In genomic region chr13:98142427-98143156, GRCh38 we compare ENCODE assay signal across 8 cellular contexts. TPM values are rescaled to one million over a fixed set of nuclear protein-coding genes. Genes with fewer than 3 reads are reported as not detected.
DNase-seq lines count a peak whose midpoint lies in the region; ATAC-seq and TF ChIP-seq lines count a peak whose summit lies in the region.

FARP1 (plus strand) TSS chr13:98143094; CDS start chr13:98213243, 70,149 bp downstream.

- no peaks in the 10 kb centered on the region for H3K36me3 Mint-ChIP-seq in activated CD8-positive, alpha-beta T cell treated with anti-CD3 and anti-CD28 coated beads, Interleukin-2, amount 10 ng/mL, durations not matched to agents 7 days and 5 days (ENCODE audit: low read depth)

- peaks cover 59% of the 10 kb centered on the region for H3K27me3 Mint-ChIP-seq in activated CD8-positive, alpha-beta T cell treated with anti-CD3 and anti-CD28 coated beads, Interleukin-2, amount 10 ng/mL, durations not matched to agents 7 days and 5 days (ENCODE audit: low read depth)

- POLR2A ChIA-PET in activated CD8-positive, alpha-beta T cell treated with anti-CD3 and anti-CD28 coated beads, Interleukin-2, amount 10 ng/mL, durations not matched to agents 7 days and 5 days (lab: Charles Lee), result no interaction called here

- H3K36me3 ChIP-seq in thoracic aorta, result no peaks in the 10 kb centered on the region

- peak within 1 kb of the TSS; percentile 85 for H3K4me3 ChIP-seq in thoracic aorta

- CTCF ChIA-PET in activated CD8-positive, alpha-beta T cell treated with anti-CD3 and anti-CD28 coated beads, Interleukin-2, amount 10 ng/mL, durations not matched to agents 7 days and 5 days (lab: Charles Lee), result no interaction called here

- DNase-seq in NCI-H187 treated with DMSO at 0.1 percent for 48 hours (lab: John Stamatoyannopoulos, UW), result peak; percentile 25
- DNase-seq in activated CD8-positive, alpha-beta T cell treated with anti-CD3 and anti-CD28 coated beads, Interleukin-2, amount 10 ng/mL, durations not matched to agents 7 days and 5 days, result peak; percentile 58
- DNase-seq in mucosa of gallbladder (ENCODE audit: low spot score), result peak; percentile 75
- no peak for DNase-seq in thoracic aorta (ENCODE audit: low spot score)

- ATAC-seq in HG02798 (IDR thresholded peaks at IDR 0.05; ENCODE audit: poor library complexity, unreplicated experiment), result peak; percentile 75
- peak; percentile 91 for ATAC-seq in activated CD8-positive, alpha-beta T cell treated with anti-CD3 and anti-CD28 coated beads, Interleukin-2, amount 10 ng/mL, durations not matched to agents 7 days and 5 days
- ATAC-seq in esophagus mucosa, result peak; percentile 90
- no peak for ATAC-seq in thoracic aorta (ENCODE audit: insufficient number of reproducible peaks, low FRiP score, low read depth)

- H3K27ac Mint-ChIP-seq in activated CD8-positive, alpha-beta T cell treated with anti-CD3 and anti-CD28 coated beads, Interleukin-2, amount 10 ng/mL, durations not matched to agents 7 days and 5 days, result peak within 1 kb of the TSS; percentile 46

- H3K9me3 Mint-ChIP-seq in activated CD8-positive, alpha-beta T cell treated with anti-CD3 and anti-CD28 coated beads, Interleukin-2, amount 10 ng/mL, durations not matched to agents 7 days and 5 days (ENCODE audit: insufficient read depth), result no peaks in the 10 kb centered on the region

- H3K4me1 ChIP-seq in thoracic aorta (ENCODE audit: control insufficient read depth in 1 of 2, low read depth in 2 of 2), result peaks cover 9 to 29% of the 10 kb centered on the region in 2 donors

- TF ChIP-seq CTCF in 22Rv1 (IDR thresholded peaks at IDR 0.05), result peak; percentile 72
- peak; percentile 15; the same call in 1 of the 3 replicates for TF ChIP-seq CTCF in GM12872 (IDR thresholded peaks at IDR 0.05; ENCODE audit: insufficient read depth, low read depth, low read length)
- TF ChIP-seq CTCF in thoracic aorta (IDR thresholded peaks at IDR 0.05), result no peak

- peaks cover 12% of the 10 kb centered on the region for H3K4me1 Mint-ChIP-seq in activated CD8-positive, alpha-beta T cell treated with anti-CD3 and anti-CD28 coated beads, Interleukin-2, amount 10 ng/mL, durations not matched to agents 7 days and 5 days (ENCODE audit: low read depth)

- H3K27me3 ChIP-seq in thoracic aorta (replicated peaks; ENCODE audit: insufficient read depth), result no peaks in the 10 kb centered on the region

- H3K9me3 ChIP-seq in thoracic aorta, result no peaks in the 10 kb centered on the region

- H3K27ac ChIP-seq in 22Rv1, result peak within 1 kb of the TSS; percentile 62
- H3K27ac ChIP-seq in thoracic aorta, result peak within 1 kb of the TSS in 1 of 2 donors; percentile 12

- peak within 1 kb of the TSS; percentile 69 for H3K4me3 Mint-ChIP-seq in activated CD8-positive, alpha-beta T cell treated with anti-CD3 and anti-CD28 coated beads, Interleukin-2, amount 10 ng/mL, durations not matched to agents 7 days and 5 days

RNA-seq across cellular contexts. Expression of gene FARP1, which starts in this region (rescaled TPM):
- total RNA-seq in activated CD8-positive, alpha-beta T cell treated with anti-CD3 and anti-CD28 coated beads, Interleukin-2, amount 10 ng/mL, durations not matched to agents 7 days and 5 days, result 1 to 10 TPM; 1.1 to 1.2 TPM
- total RNA-seq in esophagus mucosa (6.2 TPM), mucosa of gallbladder (112 TPM), thoracic aorta (10 to 100 TPM; 17.6 to 30.3 TPM)
